25 cellular contexts compared by ENCODE assay signal in the genomic region with DNA sequence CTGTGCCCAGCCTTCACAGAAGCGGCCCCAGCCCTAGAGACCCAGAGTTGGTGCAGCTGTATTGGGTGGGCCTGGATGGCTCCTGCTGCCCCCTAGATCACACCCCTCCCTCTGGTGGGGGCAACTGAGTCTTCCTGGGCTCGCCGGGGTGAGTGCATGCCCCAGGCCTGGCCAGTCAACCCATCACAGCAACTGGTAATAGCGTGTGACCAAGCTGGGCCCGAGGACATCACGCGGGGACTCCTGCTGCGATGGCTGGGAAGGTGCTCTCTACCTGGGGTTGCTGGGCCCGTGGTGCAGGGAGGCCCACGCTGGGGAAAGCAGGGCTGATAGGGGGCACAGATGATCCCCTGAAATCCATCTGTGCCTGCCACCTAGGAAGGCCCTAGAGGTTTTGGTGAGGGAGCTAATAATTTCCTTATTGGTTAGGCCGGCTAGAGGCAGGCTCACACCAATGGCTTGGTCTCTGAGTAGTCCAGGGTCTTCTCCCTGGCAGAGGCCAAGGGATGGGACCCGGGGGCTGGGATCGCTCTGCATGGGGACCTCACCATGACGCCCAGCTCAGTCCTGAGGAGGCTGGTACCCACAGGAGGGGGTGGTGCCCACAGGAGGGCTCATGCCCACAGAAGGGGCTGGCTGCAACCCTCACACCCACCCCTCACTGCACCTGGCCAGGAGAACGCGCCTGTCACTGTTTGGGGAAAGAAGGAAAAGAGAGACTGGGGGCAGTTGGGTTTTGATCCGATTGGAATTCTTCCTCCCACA.
DNase-seq lines count a peak whose midpoint lies in the region; ATAC-seq and TF ChIP-seq lines count a peak whose summit lies in the region.
"Had no signal": no experiment of that assay in that cellular context is flagged by ENCODE, and none has a peak within 500 bp of the region (broad histone marks: within the 10 kb centered on the region; RNA-seq: fewer than 3 reads in every experiment).

No MANE protein-coding gene starts in this region.

- no peak overlapping the region for H3K4me3 Mint-ChIP-seq in CD14-positive monocyte
- no peak overlapping the region for H3K4me3 Mint-ChIP-seq in WTC11
- H3K4me3 Mint-ChIP-seq in glutamatergic neuron (ENCODE audit: unreplicated experiment) = no peak overlapping the region
- no peak overlapping the region for H3K4me3 Mint-ChIP-seq in neural progenitor cell
- H3K4me3 Mint-ChIP-seq: CD4-positive, alpha-beta T cell; dendritic cell treated with granulocyte-macrophage colony-stimulating factor and Interleukin-4, amounts not matched to agents 40 ng/mL and 50 ng/mL, for 4 days; HFFc6; nephron progenitor cell; stimulated activated memory B cell treated with anti-CD40 and anti-IgM and Interleukin-4, amounts not matched to agents 10 μg/mL and 1 μg/mL and 100 μg/mL, for 72 hours; T-helper 1 cell treated with Interleukin-12 subunit alpha and Interleukin-12 subunit beta and Interleukin-4 antibody, amounts not matched to agents 30 μg/mL and 1 μg/mL, for 36 hours had no signal

- no peaks in the 10 kb centered on the region for H3K27me3 ChIP-seq in rectal smooth muscle tissue (ENCODE audit: control insufficient read depth, insufficient read depth, low read length)
- H3K27me3 ChIP-seq in neural progenitor cell = no peaks in the 10 kb centered on the region

- H3K9ac ChIP-seq in rectal smooth muscle tissue (ENCODE audit: low read length) (no peak overlapping the region), neural progenitor cell (no peak overlapping the region)

- H4K20me1 ChIP-seq in neural progenitor cell (ENCODE audit: low read depth) = peaks cover 55% of the 10 kb centered on the region

- H3K36me3 Mint-ChIP-seq in CD14-positive monocyte (peaks cover 11 to 20% of the 10 kb centered on the region in 2 donors), WTC11 (no peaks in the 10 kb centered on the region), glutamatergic neuron (ENCODE audit: unreplicated experiment) (peaks cover 6% of the 10 kb centered on the region), neural progenitor cell (peaks cover 3% of the 10 kb centered on the region)
- H3K36me3 Mint-ChIP-seq: stimulated activated memory B cell treated with anti-CD40 and anti-IgM and Interleukin-4, amounts not matched to agents 10 μg/mL and 1 μg/mL and 100 μg/mL, for 72 hours had no signal

- H2AFZ ChIP-seq in neural progenitor cell (replicated peaks) = no peak overlapping the region

- H3K4me2 ChIP-seq in neural progenitor cell = no peak overlapping the region

- H3K4me3 ChIP-seq in rectal smooth muscle tissue (ENCODE audit: low read length) (no peak overlapping the region), neural progenitor cell (no peak overlapping the region)
- H3K4me3 ChIP-seq: prostate gland had no signal

- H3F3A ChIP-seq in neural progenitor cell (ENCODE audit: low read depth) = peaks cover 14% of the 10 kb centered on the region

- H3K9me3 Mint-ChIP-seq in CD14-positive monocyte (no peaks in the 10 kb centered on the region), WTC11 (no peaks in the 10 kb centered on the region), glutamatergic neuron (ENCODE audit: unreplicated experiment) (peaks cover 25% of the 10 kb centered on the region), neural progenitor cell (no peaks in the 10 kb centered on the region)
- H3K9me3 Mint-ChIP-seq: CD4-positive, alpha-beta T cell; dendritic cell treated with granulocyte-macrophage colony-stimulating factor and Interleukin-4, amounts not matched to agents 40 ng/mL and 50 ng/mL, for 4 days; HFFc6; nephron progenitor cell; stimulated activated memory B cell treated with anti-CD40 and anti-IgM and Interleukin-4, amounts not matched to agents 10 μg/mL and 1 μg/mL and 100 μg/mL, for 72 hours; T-helper 1 cell treated with Interleukin-12 subunit alpha and Interleukin-12 subunit beta and Interleukin-4 antibody, amounts not matched to agents 30 μg/mL and 1 μg/mL, for 36 hours had no signal

- peaks cover 0 to 5% (median 2%) of the 10 kb centered on the region in 3 donors for H3K27me3 Mint-ChIP-seq in CD14-positive monocyte (ENCODE audit: low read depth in 3 of 3)
- no peaks in the 10 kb centered on the region for H3K27me3 Mint-ChIP-seq in WTC11 (ENCODE audit: low read depth)
- peaks cover 26% of the 10 kb centered on the region for H3K27me3 Mint-ChIP-seq in glutamatergic neuron (ENCODE audit: unreplicated experiment)
- H3K27me3 Mint-ChIP-seq in neural progenitor cell (ENCODE audit: insufficient read depth, low read depth) = peaks cover 3% of the 10 kb centered on the region
- H3K27me3 Mint-ChIP-seq: CD4-positive, alpha-beta T cell; dendritic cell treated with granulocyte-macrophage colony-stimulating factor and Interleukin-4, amounts not matched to agents 40 ng/mL and 50 ng/mL, for 4 days; stimulated activated memory B cell treated with anti-CD40 and anti-IgM and Interleukin-4, amounts not matched to agents 10 μg/mL and 1 μg/mL and 100 μg/mL, for 72 hours had no signal

- no peaks in the 10 kb centered on the region for H3K9me3 ChIP-seq in neural progenitor cell (ENCODE audit: low read depth)
- H3K9me3 ChIP-seq: prostate gland had no signal

- intact Hi-C loops in CD14-positive monocyte (cut with micrococcal nuclease) = no loop called here

- H3K27ac ChIP-seq in rectal smooth muscle tissue (ENCODE audit: low read depth, low read length) (peak overlapping the region; percentile 90), neural progenitor cell (no peak overlapping the region)
- H3K27ac ChIP-seq: prostate gland had no signal

- POLR2A ChIA-PET in WTC11 (lab: Charles Lee) = interaction anchor here (0.7 kb wide), 1 partner anchor 664 kb away, joined by 4 read pairs; no protein-coding TSS in a partner anchor

- CTCF ChIA-PET in WTC11 (lab: Charles Lee) = interaction anchor here (0.6 to 0.7 kb wide), 3 partner anchors 34 to 400 kb away, joined by 3 to 6 read pairs (median 5); no protein-coding TSS in a partner anchor

- ATAC-seq in WTC11 = no peak
- ATAC-seq in GM21515 (IDR thresholded peaks at IDR 0.05; ENCODE audit: unreplicated experiment) = no peak
- no peak for ATAC-seq in GM19452 (IDR thresholded peaks at IDR 0.05; ENCODE audit: unreplicated experiment)
- ATAC-seq: stimulated activated memory B cell treated with anti-CD40 and anti-IgM and Interleukin-4, amounts not matched to agents 10 μg/mL and 1 μg/mL and 100 μg/mL, for 72 hours had no signal

- H3K36me3 ChIP-seq in rectal smooth muscle tissue (ENCODE audit: control insufficient read depth, insufficient read depth, low read length) (no peaks in the 10 kb centered on the region), neural progenitor cell (no peaks in the 10 kb centered on the region)
- H3K36me3 ChIP-seq: prostate gland had no signal

- H3K79me2 ChIP-seq in neural progenitor cell (ENCODE audit: low read depth) = no peaks in the 10 kb centered on the region

- peaks cover 22% of the 10 kb centered on the region for H3K4me1 Mint-ChIP-seq in CD14-positive monocyte
- H3K4me1 Mint-ChIP-seq in WTC11 = peaks cover 20% of the 10 kb centered on the region
- peaks cover 33% of the 10 kb centered on the region for H3K4me1 Mint-ChIP-seq in glutamatergic neuron (ENCODE audit: low read depth, unreplicated experiment)
- H3K4me1 Mint-ChIP-seq in neural progenitor cell = peaks cover 34% of the 10 kb centered on the region

- no peak overlapping the region for H3K27ac Mint-ChIP-seq in CD14-positive monocyte
- peak overlapping the region; percentile 45; the same call in 1 of the 2 replicates for H3K27ac Mint-ChIP-seq in WTC11
- peak overlapping the region; percentile 33 for H3K27ac Mint-ChIP-seq in glutamatergic neuron (ENCODE audit: unreplicated experiment)
- H3K27ac Mint-ChIP-seq in neural progenitor cell = no peak overlapping the region
- H3K27ac Mint-ChIP-seq: CD4-positive, alpha-beta T cell; dendritic cell treated with granulocyte-macrophage colony-stimulating factor and Interleukin-4, amounts not matched to agents 40 ng/mL and 50 ng/mL, for 4 days; HFFc6; stimulated activated memory B cell treated with anti-CD40 and anti-IgM and Interleukin-4, amounts not matched to agents 10 μg/mL and 1 μg/mL and 100 μg/mL, for 72 hours; T-helper 1 cell treated with Interleukin-12 subunit alpha and Interleukin-12 subunit beta and Interleukin-4 antibody, amounts not matched to agents 30 μg/mL and 1 μg/mL, for 36 hours had no signal

- H3K4me1 ChIP-seq in rectal smooth muscle tissue (ENCODE audit: control insufficient read depth, insufficient read depth, low read length) (peaks cover 42% of the 10 kb centered on the region), neural progenitor cell (peaks cover 25% of the 10 kb centered on the region)

- peak; percentile 28 for DNase-seq in CD14-positive monocyte (ENCODE audit: low spot score)
- no peak for DNase-seq in WTC11 (ENCODE audit: low spot score)
- DNase-seq in glutamatergic neuron = no peak
- no peak for DNase-seq in neural progenitor cell (ENCODE audit: low spot score)
- DNase-seq in hepatic stellate cell (ENCODE audit: low spot score) = no peak
- DNase-seq: activated CD4-positive, alpha-beta T cell treated with anti-CD3 and anti-CD28 coated beads for 48 hours; activated effector memory CD4-positive, alpha-beta T cell treated with Interleukin-2 at 50 U/mL for 16 hours; CD4-positive, alpha-beta T cell; GF-D8; HFFc6; Karpas-422; mesendoderm; MV-4-11; NCI-H1694; NCI-H2171; NCI-H526; nephron progenitor cell; stimulated activated CD4-positive, alpha-beta T cell treated with anti-CD3 and anti-CD28 coated beads, Interleukin-1b, Interleukin-23, amount 100 ng/mL, for 48 hours had no signal

- TF ChIP-seq CTCF in CD14-positive monocyte (IDR thresholded peaks at IDR 0.05) (no peak), WTC11 (IDR thresholded peaks at IDR 0.05) (no peak), glutamatergic neuron (IDR thresholded peaks at IDR 0.05; ENCODE audit: partially characterized antibody, unreplicated experiment) (no peak), neural progenitor cell (IDR thresholded peaks at IDR 0.05) (no peak)

TF ChIP-seq in WTC11, 78 proteins besides CTCF, POLR2A, EP300 and RAD21 (continues in another document):
- TF ChIP-seq ZNF671 (CRISPR knock-in tag; IDR thresholded peaks at IDR 0.05) (no peak), TP53 (CRISPR knock-in tag; IDR thresholded peaks at IDR 0.05) (no peak), JAZF1 (CRISPR knock-in tag; IDR thresholded peaks at IDR 0.05) (no peak), GABPB1 (CRISPR knock-in tag; IDR thresholded peaks at IDR 0.05) (no peak), ESRRA (CRISPR knock-in tag; IDR thresholded peaks at IDR 0.05; ENCODE audit: borderline replicate concordance) (no peak)
- TF ChIP-seq, protein P1, sequence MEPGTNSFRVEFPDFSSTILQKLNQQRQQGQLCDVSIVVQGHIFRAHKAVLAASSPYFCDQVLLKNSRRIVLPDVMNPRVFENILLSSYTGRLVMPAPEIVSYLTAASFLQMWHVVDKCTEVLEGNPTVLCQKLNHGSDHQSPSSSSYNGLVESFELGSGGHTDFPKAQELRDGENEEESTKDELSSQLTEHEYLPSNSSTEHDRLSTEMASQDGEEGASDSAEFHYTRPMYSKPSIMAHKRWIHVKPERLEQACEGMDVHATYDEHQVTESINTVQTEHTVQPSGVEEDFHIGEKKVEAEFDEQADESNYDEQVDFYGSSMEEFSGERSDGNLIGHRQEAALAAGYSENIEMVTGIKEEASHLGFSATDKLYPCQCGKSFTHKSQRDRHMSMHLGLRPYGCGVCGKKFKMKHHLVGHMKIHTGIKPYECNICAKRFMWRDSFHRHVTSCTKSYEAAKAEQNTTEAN (CRISPR knock-in tag; IDR thresholded peaks at IDR 0.05) = no peak

Comparison
In these comparisons a context has a peak if more than half of its experiments do, and no peak if none do; other contexts are left out.
1. H3K27ac Mint-ChIP-seq: peak in WTC11 (single experiment) and glutamatergic neuron (single experiment); none in CD14-positive monocyte (0 of 7) and neural progenitor cell (single experiment).